ENCODE assay signal across 8 cellular contexts in genomic region chr14:77139540-77140342, GRCh38. TPM values are rescaled to one million over a fixed set of nuclear protein-coding genes. Genes with fewer than 3 reads are reported as not detected.
A peak's percentile ranks its signal among the peaks of the same experiment; 100 is the strongest.
DNase-seq lines count a peak whose midpoint lies in the region; ATAC-seq and TF ChIP-seq lines count a peak whose summit lies in the region.

No MANE protein-coding gene starts in this region.

- no peaks in the 10 kb centered on the region for H3K9me2 ChIP-seq in PC-3 (replicated peaks; ENCODE audit: low read length)

- H3K9ac ChIP-seq in PC-3 (ENCODE audit: low read length), result no peak overlapping the region
- H3K9ac ChIP-seq in adipocyte (ENCODE audit: low read length), result no peak overlapping the region

- POLR2A ChIA-PET in PC-3 (lab: Charles Lee; ENCODE audit: unreplicated experiment), result no interaction called here

- DNase-seq in CD4-positive, CD25-positive, alpha-beta regulatory T cell, result peak in 1 of 3 donors; percentile 53
- peak; percentile 56 to 82 for DNase-seq in HAP-1 (ENCODE audit: low spot score in 2 of 2)
- peak; percentile 52 for DNase-seq in PC-3
- DNase-seq in adipocyte (ENCODE audit: low read depth), result peak; percentile 46
- DNase-seq in islet precursor cell, result peak; percentile 89
- DNase-seq in stimulated activated CD8-positive, alpha-beta memory T cell treated with anti-CD3 and anti-CD28 coated beads, Interleukin-15, amount 100 ng/mL, for 24 hours (ENCODE audit: low read depth), result peak; percentile 27
- DNase-seq in pons (ENCODE audit: low spot score), result no peak
- no peak for DNase-seq in foreskin melanocyte

- no peak overlapping the region for H3K4me3 ChIP-seq in CD4-positive, CD25-positive, alpha-beta regulatory T cell (ENCODE audit: low read depth, low read length)
- H3K4me3 ChIP-seq in HAP-1, result peak overlapping the region; percentile 28
- H3K4me3 ChIP-seq in PC-3 (ENCODE audit: low read length), result peak overlapping the region; percentile 74
- H3K4me3 ChIP-seq in adipocyte (ENCODE audit: low read length), result no peak overlapping the region

- H3K36me3 Mint-ChIP-seq in CD4-positive, CD25-positive, alpha-beta regulatory T cell, result no peaks in the 10 kb centered on the region

- H3K4me3 Mint-ChIP-seq in CD4-positive, CD25-positive, alpha-beta regulatory T cell, result peak overlapping the region in 3 of 4 donors; percentile 53 to 83 (median 79)

- no peaks in the 10 kb centered on the region for H3K79me2 ChIP-seq in PC-3 (ENCODE audit: low read length)

- no peaks in the 10 kb centered on the region for H4K20me1 ChIP-seq in PC-3 (ENCODE audit: low read length)

- H3K27ac ChIP-seq in CD4-positive, CD25-positive, alpha-beta regulatory T cell (ENCODE audit: insufficient read depth, low read length, poor library complexity, severe bottlenecking), result no peak overlapping the region
- H3K27ac ChIP-seq in PC-3 (ENCODE audit: low read length), result no peak overlapping the region

- peaks cover 0 to 2% (median 0%) of the 10 kb centered on the region in 7 donors for H3K9me3 Mint-ChIP-seq in CD4-positive, CD25-positive, alpha-beta regulatory T cell

- intact Hi-C loops in PC-3 (cut with micrococcal nuclease), result no loop called here

- H2AFZ ChIP-seq in PC-3 (ENCODE audit: low read length), result peak overlapping the region; percentile 87

- CTCF ChIA-PET in PC-3 (lab: Charles Lee), result no interaction called here

- TF ChIP-seq CTCF in PC-3 (conservative IDR thresholded peaks at IDR 0.05; ENCODE audit: low read depth, low read length), result peak; percentile 92

- no peaks in the 10 kb centered on the region for H3F3A ChIP-seq in PC-3 (ENCODE audit: low read length, unreplicated experiment)

- peaks cover 15% of the 10 kb centered on the region for H3K4me1 ChIP-seq in CD4-positive, CD25-positive, alpha-beta regulatory T cell (ENCODE audit: control insufficient read depth, insufficient read depth, low read length, poor library complexity, severe bottlenecking)
- H3K4me1 ChIP-seq in HAP-1, result peaks cover 15% of the 10 kb centered on the region
- peaks cover 13% of the 10 kb centered on the region for H3K4me1 ChIP-seq in PC-3 (ENCODE audit: insufficient read depth, low read length)
- H3K4me1 ChIP-seq in adipocyte (ENCODE audit: control insufficient read depth, insufficient read depth, low read length), result peaks cover 3% of the 10 kb centered on the region

- peak; percentile 42 to 49 for ATAC-seq in CD4-positive, CD25-positive, alpha-beta regulatory T cell (ENCODE audit: low read depth in 2 of 2)
- peak; percentile 54 for ATAC-seq in PC-3

- in situ Hi-C loops in HAP-1 (cut with MboI; ENCODE audit: low sequenced_read_pairs), result loop anchor here (10.0 kb wide), 1 partner anchor 175 kb away; no protein-coding TSS in a partner anchor

- peaks cover 89% of the 10 kb centered on the region for H3K27me3 Mint-ChIP-seq in CD4-positive, CD25-positive, alpha-beta regulatory T cell

- no peaks in the 10 kb centered on the region for H3K9me3 ChIP-seq in CD4-positive, CD25-positive, alpha-beta regulatory T cell (ENCODE audit: control insufficient read depth in 2 of 2, low read length in 2 of 2)
- H3K9me3 ChIP-seq in HAP-1 (no peaks in the 10 kb centered on the region), PC-3 (ENCODE audit: low read length) (no peaks in the 10 kb centered on the region), adipocyte (ENCODE audit: control insufficient read depth, low read length) (no peaks in the 10 kb centered on the region)

- BruUV-seq in PC-3 (replicated peaks; lab: Mats Ljungman, UMichigan), result no TSS peak

- no peak overlapping the region for H3K27ac Mint-ChIP-seq in CD4-positive, CD25-positive, alpha-beta regulatory T cell

- peaks cover 33% of the 10 kb centered on the region for H3K27me3 ChIP-seq in CD4-positive, CD25-positive, alpha-beta regulatory T cell (ENCODE audit: control insufficient read depth, insufficient read depth, low read length)
- H3K27me3 ChIP-seq in HAP-1 (ENCODE audit: low read depth), result peaks cover 36% of the 10 kb centered on the region
- H3K27me3 ChIP-seq in PC-3 (ENCODE audit: low read length), result peaks cover 71% of the 10 kb centered on the region
- peaks cover 83% of the 10 kb centered on the region for H3K27me3 ChIP-seq in adipocyte (replicated peaks; ENCODE audit: control insufficient read depth, insufficient read depth, low read length)

- no peaks in the 10 kb centered on the region for H3K36me3 ChIP-seq in CD4-positive, CD25-positive, alpha-beta regulatory T cell (ENCODE audit: control insufficient read depth, insufficient read depth, low read length)
- no peaks in the 10 kb centered on the region for H3K36me3 ChIP-seq in HAP-1 (replicated peaks)
- no peaks in the 10 kb centered on the region for H3K36me3 ChIP-seq in PC-3 (ENCODE audit: low read depth, low read length)
- H3K36me3 ChIP-seq in adipocyte (ENCODE audit: control insufficient read depth, insufficient read depth, low read length, severe bottlenecking), result no peaks in the 10 kb centered on the region

- peaks cover 0 to 43% (median 21%) of the 10 kb centered on the region in 4 donors for H3K4me1 Mint-ChIP-seq in CD4-positive, CD25-positive, alpha-beta regulatory T cell

- H3K4me2 ChIP-seq in PC-3 (ENCODE audit: low read length), result peak overlapping the region; percentile 95

RNA-seq across cellular contexts. Expression of gene ZDHHC22, which starts 1.9 kb away (rescaled TPM):
- not detected for total RNA-seq in CD4-positive, CD25-positive, alpha-beta regulatory T cell
- polyA plus RNA-seq in CD4-positive, CD25-positive, alpha-beta regulatory T cell, result not detected
- 0.15 and 0.81 TPM in 2 replicates for total RNA-seq in PC-3 (2014; rRNA removed)

RNA-seq across cellular contexts. Expression of gene CIPC, which starts 41.7 kb away (rescaled TPM):
- total RNA-seq in CD4-positive, CD25-positive, alpha-beta regulatory T cell, result 12.3 TPM
- polyA plus RNA-seq in CD4-positive, CD25-positive, alpha-beta regulatory T cell, result 10 to 100 TPM; 11.4 to 14.2 (median 12.5) TPM
- 26.0 and 26.6 TPM in 2 replicates for total RNA-seq in PC-3 (2014; rRNA removed)

RNA-seq across cellular contexts. Expression of gene TMEM63C, which starts 41.9 kb away (rescaled TPM):
- 1.2 TPM for total RNA-seq in CD4-positive, CD25-positive, alpha-beta regulatory T cell
- not detected for polyA plus RNA-seq in CD4-positive, CD25-positive, alpha-beta regulatory T cell
- 4.0 and 5.4 TPM in 2 replicates for total RNA-seq in PC-3 (2014; rRNA removed)

Comparison
In these comparisons a context has a peak if more than half of its experiments do, and no peak if none do; other contexts are left out.
1. DNase-seq: peak in HAP-1 (2 of 2), PC-3 (single experiment), adipocyte (single experiment), islet precursor cell (single experiment) and stimulated activated CD8-positive, alpha-beta memory T cell treated with anti-CD3 and anti-CD28 coated beads, Interleukin-15, amount 100 ng/mL, for 24 hours (single experiment); none in pons (single experiment) and foreskin melanocyte (single experiment).
2. H3K4me3 ChIP-seq: peak in HAP-1 (single experiment) and PC-3 (single experiment); none in CD4-positive, CD25-positive, alpha-beta regulatory T cell (single experiment) and adipocyte (single experiment).